9 cellular contexts compared by ENCODE assay signal in the genomic region with DNA sequence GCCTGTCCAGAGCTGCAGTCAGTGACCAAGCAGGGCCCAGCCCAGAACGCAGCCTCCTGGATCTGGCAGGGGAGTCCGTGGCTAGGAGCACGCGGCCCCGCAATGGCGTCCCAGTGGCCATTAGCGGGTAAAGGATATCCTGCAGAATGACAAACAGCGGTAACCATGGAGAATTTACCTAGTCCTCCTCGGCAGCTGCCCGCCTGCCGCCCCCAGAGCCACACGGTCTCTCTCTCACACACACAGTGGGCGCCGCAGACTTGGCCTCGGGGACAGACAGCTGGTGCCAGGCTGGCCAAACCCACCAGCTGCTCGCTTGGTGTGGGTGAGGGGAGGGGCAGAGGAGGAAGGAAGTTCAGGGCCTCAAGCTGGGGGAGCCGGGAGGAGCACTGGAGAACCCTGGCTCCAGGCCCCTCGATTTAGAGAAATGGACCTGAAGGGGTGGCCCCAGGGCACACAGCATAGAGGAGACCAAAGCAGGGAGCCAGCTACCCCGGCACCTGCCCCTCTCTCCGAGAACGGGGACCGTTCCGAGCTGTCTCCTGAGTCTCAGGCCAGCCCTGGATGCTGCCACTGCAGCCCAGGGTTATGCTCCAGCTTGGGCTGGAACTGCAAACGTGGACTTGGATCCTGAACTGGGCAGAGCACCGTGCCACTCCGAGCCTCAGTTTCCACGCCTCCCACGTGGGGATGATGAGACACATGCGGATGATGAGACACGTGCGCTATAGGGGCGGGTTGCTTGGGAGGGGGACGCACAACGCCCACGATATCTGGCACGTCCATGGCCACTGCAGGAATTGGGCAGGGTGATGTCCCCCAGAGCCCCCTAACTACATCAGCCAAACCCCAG. TPM values are rescaled to one million over a fixed set of nuclear protein-coding genes. Genes with fewer than 3 reads are reported as not detected.
DNase-seq lines count a peak whose midpoint lies in the region; ATAC-seq and TF ChIP-seq lines count a peak whose summit lies in the region.
"Had no signal": no experiment of that assay in that cellular context is flagged by ENCODE, and none has a peak within 500 bp of the region (broad histone marks: within the 10 kb centered on the region; RNA-seq: fewer than 3 reads in every experiment).

No MANE protein-coding gene starts in this region.

- H3K4me2 ChIP-seq in neuronal stem cell (ENCODE audit: insufficient read depth, low read length, poor library complexity, severe bottlenecking) (no peak overlapping the region), PC-9 (no peak overlapping the region)

- H3K4me1 ChIP-seq in neuronal stem cell (ENCODE audit: control insufficient read depth in 2 of 2, insufficient read depth in 1 of 2, low read depth in 1 of 2, low read length in 2 of 2), result peaks cover 14 to 16% of the 10 kb centered on the region in 2 donors
- no peaks in the 10 kb centered on the region for H3K4me1 ChIP-seq in PC-9 (replicated peaks; ENCODE audit: insufficient read depth)

- H4K20me1 ChIP-seq in PC-9 (ENCODE audit: insufficient read depth), result no peaks in the 10 kb centered on the region; the same call in 1 of the 2 replicates

- H2BK120ac ChIP-seq in neuronal stem cell (ENCODE audit: low read depth, low read length), result peak overlapping the region; percentile 92

- peak overlapping the region; percentile 99 for H2BK12ac ChIP-seq in neuronal stem cell (ENCODE audit: low read length)

- H3K79me2 ChIP-seq in PC-9 (ENCODE audit: low read depth), result peaks cover 17% of the 10 kb centered on the region

- H3K14ac ChIP-seq in neuronal stem cell (ENCODE audit: low read length), result peak overlapping the region; percentile 82

- BruUV-seq in PC-9 (replicated peaks; lab: Mats Ljungman, UMichigan), result no TSS peak

- peak overlapping the region; percentile 94 for H3K27ac ChIP-seq in neuronal stem cell (replicated peaks; ENCODE audit: low read length)
- H3K27ac ChIP-seq in PC-9, result no peak overlapping the region
- H3K27ac ChIP-seq: epithelial cell of prostate had no signal

- H3K4me3 ChIP-seq in neuronal stem cell (ENCODE audit: low read length in 2 of 2), result no peak overlapping the region
- H3K4me3 ChIP-seq in PC-9, result no peak overlapping the region

- CTCF ChIA-PET in GM10248 (lab: Yijun Ruan, JAX), result interaction anchor here (0.9 to 2.5 kb wide), 6 partner anchors 24 to 354 kb away, joined by 3 to 8 read pairs (median 5); partner anchors contain the start of gene TMED2
- CTCF ChIA-PET in PC-9 (lab: Charles Lee), result interaction anchor here (0.6 kb wide), 1 partner anchor 364 kb away, joined by 13 read pairs; no protein-coding TSS in a partner anchor

- peak overlapping the region; percentile 85 for H3K23ac ChIP-seq in neuronal stem cell (ENCODE audit: low read depth, low read length, poor library complexity)

- peak overlapping the region; percentile 100 for H2AK5ac ChIP-seq in neuronal stem cell (ENCODE audit: low read depth, low read length)

- H3F3A ChIP-seq in PC-9 (ENCODE audit: insufficient read depth, low read depth), result peaks cover 4% of the 10 kb centered on the region; the same call in 1 of the 2 replicates

- peak overlapping the region; percentile 83 for H3K9ac ChIP-seq in neuronal stem cell (ENCODE audit: low read depth, low read length, poor library complexity)

- peak overlapping the region; percentile 97 for H4K8ac ChIP-seq in neuronal stem cell (ENCODE audit: low read depth, low read length)

- H3K36me3 ChIP-seq in neuronal stem cell (replicated peaks in 1 of 2; ENCODE audit: control insufficient read depth in 2 of 2, insufficient read depth in 2 of 2, low read length in 2 of 2) (peaks cover 34 to 55% of the 10 kb centered on the region in 2 donors), PC-9 (ENCODE audit: low read depth) (no peaks in the 10 kb centered on the region)

- ATAC-seq in HG03280 (IDR thresholded peaks at IDR 0.05; ENCODE audit: unreplicated experiment) (no peak), GM18520 (IDR thresholded peaks at IDR 0.05; ENCODE audit: unreplicated experiment) (no peak)

- POLR2A ChIA-PET in GM10248 (lab: Yijun Ruan, JAX) (interaction anchor here (0.8 to 1.5 kb wide), 2 partner anchors 35 to 36 kb away, joined by 3 to 7 read pairs; partner anchors contain the start of genes MPHOSPH9 and MTRFR), PC-9 (lab: Charles Lee; ENCODE audit: unreplicated experiment) (no interaction called here)

- peak overlapping the region; percentile 96 for H2BK5ac ChIP-seq in neuronal stem cell (ENCODE audit: low read length)

- H3K79me1 ChIP-seq in neuronal stem cell (ENCODE audit: low read depth, low read length), result peaks cover 32% of the 10 kb centered on the region

- intact Hi-C loops in PC-9 (cut with micrococcal nuclease; ENCODE audit: unreplicated experiment), result no loop called here

- peak overlapping the region; percentile 66 for H3K4ac ChIP-seq in neuronal stem cell (ENCODE audit: low read length)

- H2AFZ ChIP-seq in neuronal stem cell (ENCODE audit: low read length) (no peak overlapping the region), PC-9 (no peak overlapping the region)

- no peaks in the 10 kb centered on the region for H3K9me2 ChIP-seq in PC-9 (ENCODE audit: insufficient read depth)

- peak overlapping the region; percentile 98 for H4K91ac ChIP-seq in neuronal stem cell (ENCODE audit: low read depth, low read length, poor library complexity)

- H3K9me3 ChIP-seq in neuronal stem cell (replicated peaks in 1 of 2; ENCODE audit: control insufficient read depth in 2 of 2, insufficient read depth in 1 of 2, low read depth in 1 of 2, low read length in 2 of 2) (no peaks in the 10 kb centered on the region), PC-9 (ENCODE audit: insufficient read depth, low read depth) (no peaks in the 10 kb centered on the region)

- peak; percentile 27 for DNase-seq in GM10248 (ENCODE audit: extremely low spot score)
- DNase-seq in NCI-H2196 (lab: John Stamatoyannopoulos, UW; ENCODE audit: unreplicated experiment), result peak; percentile 48
- DNase-seq in dermis blood vessel endothelial cell, result peak; percentile 62
- no peak for DNase-seq in neuronal stem cell (ENCODE audit: low spot score)
- DNase-seq in PC-9, result no peak
- DNase-seq in NK-92 treated with Interleukin-12 subunit alpha and Interleukin-12 subunit beta, amount 100 ng/mL, for 24 hours (lab: John Stamatoyannopoulos, UW), result no peak

- TF ChIP-seq CTCF in GM10248 (IDR thresholded peaks at IDR 0.05; ENCODE audit: control extremely low read depth, extremely low read depth, low read depth, missing control alignments) (no peak), PC-9 (conservative IDR thresholded peaks at IDR 0.05) (no peak)

- peak overlapping the region; percentile 89 for H3K18ac ChIP-seq in neuronal stem cell (ENCODE audit: low read length)

- H3K27me3 ChIP-seq in neuronal stem cell (ENCODE audit: control insufficient read depth in 3 of 3, insufficient read depth in 3 of 3, low read depth in 1 of 3, low read length in 3 of 3) (no peaks in the 10 kb centered on the region), PC-9 (ENCODE audit: insufficient read depth, low read depth) (no peaks in the 10 kb centered on the region)

- WGBS in neuronal stem cell (ENCODE audit: extremely low coverage in 2 of 2, insufficient read length in 2 of 2, insufficient replicate concordance in 1 of 2), 2 donors, result no CpG with 5 or more reads among the region's 36 CpGs

- peak overlapping the region; percentile 98 for H2BK15ac ChIP-seq in neuronal stem cell (ENCODE audit: low read length)

RNA-seq across cellular contexts. Expression of gene CDK2AP1, which starts 3.4 kb away (rescaled TPM):
- total RNA-seq in dermis blood vessel endothelial cell (286 and 322 TPM in 2 replicates), PC-9 (2021) (59.8 and 61.7 TPM in 2 replicates)
- polyA plus RNA-seq in neuronal stem cell (2013, experiment 1 of 2), result 231 TPM
- polyA plus RNA-seq in neuronal stem cell (2013, experiment 2 of 2), result 228 TPM

RNA-seq across cellular contexts. Expression of gene MTRFR, which starts 35.0 kb away (rescaled TPM):
- total RNA-seq in dermis blood vessel endothelial cell (7.4 and 10.2 TPM in 2 replicates), PC-9 (2021) (18.6 and 19.4 TPM in 2 replicates)
- polyA plus RNA-seq in neuronal stem cell (2013, experiment 1 of 2), result 23.8 TPM
- polyA plus RNA-seq in neuronal stem cell (2013, experiment 2 of 2), result 23.3 TPM

RNA-seq across cellular contexts. Expression of gene MPHOSPH9, which starts 35.3 kb away (rescaled TPM):
- 43.2 and 63.0 TPM in 2 replicates for total RNA-seq in dermis blood vessel endothelial cell
- 39.9 TPM for polyA plus RNA-seq in neuronal stem cell (2013, experiment 1 of 2)
- 43.8 TPM for polyA plus RNA-seq in neuronal stem cell (2013, experiment 2 of 2)
- 46.9 and 58.5 TPM in 2 replicates for total RNA-seq in PC-9 (2021)

Comparison
In these comparisons a context has a peak if more than half of its experiments do, and no peak if none do; other contexts are left out.
1. DNase-seq: peak in GM10248 (single experiment), NCI-H2196 (single experiment) and dermis blood vessel endothelial cell (single experiment); none in neuronal stem cell (single experiment), PC-9 (0 of 2) and NK-92 treated with Interleukin-12 subunit alpha and Interleukin-12 subunit beta, amount 100 ng/mL, for 24 hours (single experiment).